ENCODE assay signal across 6 cellular contexts in genomic region chr7:65647153-65647964, GRCh38.
DNase-seq lines count a peak whose midpoint lies in the region; ATAC-seq and TF ChIP-seq lines count a peak whose summit lies in the region.
"Not testable (repeated sequence)": the region's sequence is repeated elsewhere in the genome, so short reads cannot be mapped to it uniquely, and the experiment has no call there.

No MANE protein-coding gene starts in this region.

- not testable (repeated sequence) for H3K27ac Mint-ChIP-seq in GM23338, natural killer cell

- BruUV-seq in PC-3 (replicated peaks; lab: Mats Ljungman, UMichigan) = not testable (repeated sequence)

- not testable (repeated sequence) for H4K20me1 ChIP-seq in GM23338 (replicated peaks; ENCODE audit: insufficient read depth); PC-3 (ENCODE audit: low read length)

- not testable (repeated sequence) for H3K4me3 ChIP-seq in GM23338; PC-3 (ENCODE audit: low read length)

- intact Hi-C loops in PC-3 (cut with micrococcal nuclease); natural killer cell (cut with micrococcal nuclease): not testable (repeated sequence)

- POLR2A ChIA-PET in PC-3 (lab: Charles Lee; ENCODE audit: unreplicated experiment) = not testable (repeated sequence)

- not testable (repeated sequence) for DNase-seq in GM23338 (ENCODE audit: low spot score); PC-3; activated T-cell treated with anti-CD3 and anti-CD28 coated beads, Interleukin-2, amount 50 U/mL, for 4 hours; foreskin keratinocyte; left lobe of liver (ENCODE audit: low spot score); natural killer cell

- not testable (repeated sequence) for H3K27me3 ChIP-seq in GM23338 (ENCODE audit: insufficient read depth); PC-3 (ENCODE audit: low read length); foreskin keratinocyte

- H3K4me3 Mint-ChIP-seq in GM23338; activated T-cell treated with anti-CD3 and anti-CD28 coated beads, Interleukin-2, amount 50 U/mL, for 4 hours; natural killer cell: not testable (repeated sequence)

- not testable (repeated sequence) for H3F3A ChIP-seq in GM23338 (replicated peaks; ENCODE audit: low read depth); PC-3 (ENCODE audit: low read length, unreplicated experiment)

- H3K9me2 ChIP-seq in GM23338 (ENCODE audit: insufficient read depth); PC-3 (replicated peaks; ENCODE audit: low read length): not testable (repeated sequence)

- not testable (repeated sequence) for H3K4me1 ChIP-seq in GM23338 (ENCODE audit: insufficient read depth); PC-3 (ENCODE audit: insufficient read depth, low read length); foreskin keratinocyte

- TF ChIP-seq CTCF in GM23338 (conservative IDR thresholded peaks at IDR 0.05; ENCODE audit: low read depth in 2 of 2); PC-3 (conservative IDR thresholded peaks at IDR 0.05; ENCODE audit: low read depth, low read length); foreskin keratinocyte (conservative IDR thresholded peaks at IDR 0.05); natural killer cell (IDR thresholded peaks at IDR 0.05): not testable (repeated sequence)

- H3K79me2 ChIP-seq in GM23338 (replicated peaks; ENCODE audit: insufficient read depth); PC-3 (ENCODE audit: low read length): not testable (repeated sequence)

- H3K36me3 ChIP-seq in GM23338 (ENCODE audit: insufficient read depth); PC-3 (ENCODE audit: low read depth, low read length): not testable (repeated sequence)

- H3K9me3 Mint-ChIP-seq in GM23338; activated T-cell treated with anti-CD3 and anti-CD28 coated beads, Interleukin-2, amount 50 U/mL, for 4 hours: not testable (repeated sequence)
- H3K9me3 Mint-ChIP-seq in natural killer cell = peaks cover 7 to 10% of the 10 kb centered on the region in 2 donors

- not testable (repeated sequence) for H3K4me1 Mint-ChIP-seq in GM23338; activated T-cell treated with anti-CD3 and anti-CD28 coated beads, Interleukin-2, amount 50 U/mL, for 4 hours (ENCODE audit: low read depth); natural killer cell

- not testable (repeated sequence) for H3K36me3 Mint-ChIP-seq in GM23338 (ENCODE audit: low read depth); activated T-cell treated with anti-CD3 and anti-CD28 coated beads, Interleukin-2, amount 50 U/mL, for 4 hours (ENCODE audit: insufficient read depth)
- H3K36me3 Mint-ChIP-seq in natural killer cell = peaks cover 10% of the 10 kb centered on the region

- not testable (repeated sequence) for H2AFZ ChIP-seq in GM23338; PC-3 (ENCODE audit: low read length)

- not testable (repeated sequence) for H3K9ac ChIP-seq in PC-3 (ENCODE audit: low read length)

- H3K27me3 Mint-ChIP-seq in GM23338 (ENCODE audit: insufficient read depth, low read depth, poor library complexity); activated T-cell treated with anti-CD3 and anti-CD28 coated beads, Interleukin-2, amount 50 U/mL, for 4 hours (ENCODE audit: low read depth); natural killer cell (ENCODE audit: low read depth in 2 of 2): not testable (repeated sequence)

- H3K27ac ChIP-seq in GM23338 (ENCODE audit: low read depth); PC-3 (ENCODE audit: low read length); foreskin keratinocyte: not testable (repeated sequence)

- ATAC-seq in GM23338 = peak; percentile 95
- ATAC-seq in PC-3 = peak; percentile 51
- peak; percentile 4 to 32 for ATAC-seq in activated T-cell treated with anti-CD3 and anti-CD28 coated beads, Interleukin-2, amount 50 U/mL, for 4 hours
- ATAC-seq in foreskin keratinocyte = peak; percentile 11
- ATAC-seq in left lobe of liver = peak; percentile 71
- peak in 2 of 3 donors; percentile 15 to 62 for ATAC-seq in natural killer cell

- not testable (repeated sequence) for H3K4me2 ChIP-seq in GM23338; PC-3 (ENCODE audit: low read length)

- CTCF ChIA-PET in PC-3 (lab: Charles Lee) = not testable (repeated sequence)

- H3K9me3 ChIP-seq in PC-3 (ENCODE audit: low read length) = not testable (repeated sequence)

Comparison
In these comparisons a context has a peak if more than half of its experiments do, and no peak if none do; other contexts are left out.
1. ATAC-seq: peak in every context shown above with its lines; median percentile 95 in GM23338; 71 in left lobe of liver; 51 in PC-3; 38 in natural killer cell; 18 in activated T-cell treated with anti-CD3 and anti-CD28 coated beads, Interleukin-2, amount 50 U/mL, for 4 hours; 11 in foreskin keratinocyte.